ENCODE assay signal across 18 cellular contexts in the genomic region with DNA sequence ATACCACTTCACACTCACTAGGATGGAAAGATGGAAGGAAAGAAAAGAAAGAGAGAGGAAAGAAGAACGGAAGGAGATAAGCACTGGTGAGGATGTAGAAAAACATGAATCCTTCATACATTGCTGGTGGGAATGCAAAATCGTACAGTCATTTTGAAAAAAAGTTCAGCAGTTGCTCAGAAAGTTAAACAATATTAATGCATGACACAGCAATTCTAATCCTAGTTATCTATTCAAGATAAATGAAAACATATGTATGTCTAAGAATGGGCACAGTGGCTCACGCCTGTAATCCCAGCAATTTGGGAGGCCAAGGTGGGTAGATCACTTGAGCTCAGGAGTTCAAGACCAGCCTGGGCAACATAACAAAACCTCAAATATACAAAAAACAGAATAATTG. TPM values are rescaled to one million over a fixed set of nuclear protein-coding genes. Genes with fewer than 3 reads are reported as not detected.
DNase-seq lines count a peak whose midpoint lies in the region; TF ChIP-seq lines count a peak whose summit lies in the region.
"Had no signal": no experiment of that assay in that cellular context is flagged by ENCODE, and none has a peak within 500 bp of the region (broad histone marks: within the 10 kb centered on the region; RNA-seq: fewer than 3 reads in every experiment).

No MANE protein-coding gene starts in this region.

- no peak overlapping the region for H3K27ac Mint-ChIP-seq in activated T-cell treated with anti-CD3 and anti-CD28 coated beads, Interleukin-2, amount 50 U/mL, for 24 hours
- no peak overlapping the region for H3K27ac Mint-ChIP-seq in glutamatergic neuron (ENCODE audit: unreplicated experiment)
- H3K27ac Mint-ChIP-seq: IgD-negative memory B cell had no signal

- H3K27me3 Mint-ChIP-seq in activated T-cell treated with anti-CD3 and anti-CD28 coated beads, Interleukin-2, amount 50 U/mL, for 24 hours: no peaks in the 10 kb centered on the region
- peaks cover 6% of the 10 kb centered on the region for H3K27me3 Mint-ChIP-seq in glutamatergic neuron (ENCODE audit: unreplicated experiment)
- H3K27me3 Mint-ChIP-seq: IgD-negative memory B cell had no signal

- no peak overlapping the region for H3K4me3 Mint-ChIP-seq in activated T-cell treated with anti-CD3 and anti-CD28 coated beads, Interleukin-2, amount 50 U/mL, for 24 hours
- no peak overlapping the region for H3K4me3 Mint-ChIP-seq in glutamatergic neuron (ENCODE audit: unreplicated experiment)
- H3K4me3 Mint-ChIP-seq: IgD-negative memory B cell had no signal

- H3K4me3 ChIP-seq in AG04449 (ENCODE audit: low read depth, low read length) (no peak overlapping the region), fibroblast of the aortic adventitia (ENCODE audit: low read depth, low read length) (no peak overlapping the region)
- H3K4me3 ChIP-seq: HAP-1, SJCRH30 had no signal

- CTCF ChIA-PET in AG04449 (lab: Yijun Ruan, JAX): no interaction called here

- POLR2A ChIA-PET in AG04449 (lab: Yijun Ruan, JAX): no interaction called here

- in situ Hi-C loops in Caki2 (cut with HindIII; ENCODE audit: low pct_unique_long_range_greater_than_20kb, low sequenced_read_pairs): no loop called here

- DNase-seq in AG04449 (ENCODE audit: low read depth, low spot score) (peak; percentile 5), Caki2 (ENCODE audit: low read depth) (peak; percentile 3), amniotic epithelial cell (ENCODE audit: low read depth) (peak; percentile 19), fibroblast of the aortic adventitia (ENCODE audit: low read depth) (peak; percentile 68), glutamatergic neuron (no peak), NCI-H1417 (lab: John Stamatoyannopoulos, UW) (no peak)
- no peak for DNase-seq in activated T-cell treated with anti-CD3 and anti-CD28 coated beads, Interleukin-2, amount 50 U/mL, for 24 hours
- DNase-seq: C1 segment of cervical spinal cord, DMS153, GF-D8, MM.1S, NCI-H1092 treated with DMSO at 0.1 percent for 48 hours, NCI-H2081, NCI-H2171 treated with DMSO at 0.1 percent for 48 hours, NCI-H446 treated with DMSO at 0.1 percent for 48 hours, SJCRH30 had no signal

- peaks cover 50% of the 10 kb centered on the region for H3K36me3 Mint-ChIP-seq in activated T-cell treated with anti-CD3 and anti-CD28 coated beads, Interleukin-2, amount 50 U/mL, for 24 hours (ENCODE audit: low read depth)
- H3K36me3 Mint-ChIP-seq in glutamatergic neuron (ENCODE audit: unreplicated experiment): peaks cover 8% of the 10 kb centered on the region

- H3K9me3 Mint-ChIP-seq in activated T-cell treated with anti-CD3 and anti-CD28 coated beads, Interleukin-2, amount 50 U/mL, for 24 hours: peaks cover under 1% of the 10 kb centered on the region
- peaks cover 2% of the 10 kb centered on the region for H3K9me3 Mint-ChIP-seq in glutamatergic neuron (ENCODE audit: unreplicated experiment)

- TF ChIP-seq CTCF in AG04449 (IDR thresholded peaks at IDR 0.05; ENCODE audit: insufficient read depth, low read length, missing control alignments) (no peak), fibroblast of the aortic adventitia (IDR thresholded peaks at IDR 0.05; ENCODE audit: insufficient read depth, low read length) (no peak), glutamatergic neuron (IDR thresholded peaks at IDR 0.05; ENCODE audit: partially characterized antibody, unreplicated experiment) (no peak)

- H3K4me1 Mint-ChIP-seq in activated T-cell treated with anti-CD3 and anti-CD28 coated beads, Interleukin-2, amount 50 U/mL, for 24 hours (ENCODE audit: low read depth): peaks cover 33% of the 10 kb centered on the region
- no peaks in the 10 kb centered on the region for H3K4me1 Mint-ChIP-seq in glutamatergic neuron (ENCODE audit: low read depth, unreplicated experiment)

RNA-seq across cellular contexts. Expression of gene SENP7, which starts 59.0 kb away (rescaled TPM):
- total RNA-seq in Caki2 (2014; rRNA removed; shearing (Covaris generic); ENCODE audit: low replicate concordance): 1.2 and 2.7 TPM in 2 replicates
- total RNA-seq in fibroblast of the aortic adventitia (ENCODE audit: low replicate concordance): 19.5 and 24.0 TPM in 2 replicates
- 112 TPM for total RNA-seq in glutamatergic neuron (ENCODE audit: unreplicated experiment)

Comparison
In these comparisons a context has a peak if more than half of its experiments do, and no peak if none do; other contexts are left out.
1. DNase-seq: peak in AG04449 (single experiment), Caki2 (single experiment), amniotic epithelial cell (single experiment) and fibroblast of the aortic adventitia (single experiment); none in activated T-cell treated with anti-CD3 and anti-CD28 coated beads, Interleukin-2, amount 50 U/mL, for 24 hours (single experiment), glutamatergic neuron (single experiment) and NCI-H1417 (0 of 3).